In the genomic region with DNA sequence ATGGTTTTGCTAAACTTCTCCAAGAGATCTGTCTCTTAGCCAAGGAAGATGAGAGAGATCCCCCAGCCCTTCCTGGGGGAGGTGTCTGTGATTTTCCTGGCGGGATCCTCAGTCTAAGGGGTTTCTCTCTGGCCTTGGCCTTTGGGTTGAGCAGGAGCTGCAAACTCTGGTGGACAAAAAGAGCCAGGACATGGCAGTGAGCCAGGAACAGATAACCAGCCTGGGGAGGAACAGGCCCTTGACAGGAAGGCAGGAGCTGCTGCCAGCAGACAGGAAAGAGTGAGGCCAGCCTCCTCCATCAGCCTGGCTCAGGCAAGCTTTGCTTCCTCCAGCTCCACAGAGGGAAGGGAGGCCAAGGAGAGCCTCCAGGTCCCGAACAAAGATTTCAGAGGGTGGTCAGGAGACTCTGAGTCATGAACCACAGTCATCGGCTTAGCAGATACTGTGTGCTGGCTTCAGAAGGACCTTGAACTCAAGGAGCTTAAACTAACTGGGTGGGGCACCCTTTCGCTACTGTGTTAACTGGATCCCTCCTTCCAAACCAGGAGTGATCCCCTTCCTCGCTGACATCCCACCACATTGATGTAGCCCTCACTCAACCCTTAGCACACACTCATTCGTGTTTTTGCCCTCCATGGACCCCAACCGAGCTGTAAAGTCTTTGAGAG, we compare ENCODE assay signal across 8 cellular contexts. TPM values are rescaled to one million over a fixed set of nuclear protein-coding genes. Genes with fewer than 3 reads are reported as not detected.
A peak's percentile ranks its signal among the peaks of the same experiment; 100 is the strongest.
DNase-seq lines count a peak whose midpoint lies in the region; ATAC-seq and TF ChIP-seq lines count a peak whose summit lies in the region.

No MANE protein-coding gene starts in this region.

- no peaks in the 10 kb centered on the region for H3K79me2 ChIP-seq in hepatocyte

- peak overlapping the region in 1 of 2 donors; percentile 13 for H3K4me3 Mint-ChIP-seq in CD14-positive monocyte
- no peak overlapping the region for H3K4me3 Mint-ChIP-seq in activated naive CD8-positive, alpha-beta T cell treated with anti-CD3 and anti-CD28 coated beads for 36 hours

- peak overlapping the region; percentile 9 to 87 (median 75) for H3K27ac Mint-ChIP-seq in CD14-positive monocyte
- peak overlapping the region; percentile 85 for H3K27ac Mint-ChIP-seq in activated naive CD8-positive, alpha-beta T cell treated with anti-CD3 and anti-CD28 coated beads for 36 hours

- H3K9ac ChIP-seq in subcutaneous abdominal adipose tissue (ENCODE audit: low read length in 5 of 5) = no peak overlapping the region

- TF ChIP-seq CTCF in CD14-positive monocyte (IDR thresholded peaks at IDR 0.05) (no peak), hepatocyte (IDR thresholded peaks at IDR 0.05; ENCODE audit: poor library complexity) (no peak)

- peak overlapping the region; percentile 30 for H2AFZ ChIP-seq in hepatocyte

- peaks cover 2 to 4% of the 10 kb centered on the region in 2 donors for H3K36me3 Mint-ChIP-seq in CD14-positive monocyte
- peaks cover 2% of the 10 kb centered on the region for H3K36me3 Mint-ChIP-seq in activated naive CD8-positive, alpha-beta T cell treated with anti-CD3 and anti-CD28 coated beads for 36 hours

- intact Hi-C loops in CD14-positive monocyte (cut with micrococcal nuclease) = no loop called here

- H3K4me2 ChIP-seq in hepatocyte = peak overlapping the region; percentile 36

- H3K27me3 ChIP-seq in hepatocyte = no peaks in the 10 kb centered on the region
- no peaks in the 10 kb centered on the region for H3K27me3 ChIP-seq in subcutaneous abdominal adipose tissue (ENCODE audit: control insufficient read depth in 5 of 5, insufficient read depth in 4 of 5, low read length in 5 of 5)

- 54% methylated on average over 7 of the region's 7 CpGs for WGBS in hepatocyte (ENCODE audit: low lambda C conversion rate, missing lambda C conversion rate)

- no peaks in the 10 kb centered on the region for H3K9me2 ChIP-seq in hepatocyte (replicated peaks; ENCODE audit: insufficient read depth)

- H3K36me3 ChIP-seq in hepatocyte (replicated peaks; ENCODE audit: insufficient read depth, low read depth) (no peaks in the 10 kb centered on the region), subcutaneous abdominal adipose tissue (ENCODE audit: control insufficient read depth in 5 of 5, insufficient read depth in 5 of 5, low read length in 5 of 5) (no peaks in the 10 kb centered on the region)

- H3K4me1 ChIP-seq in hepatocyte (ENCODE audit: insufficient read depth) (peaks cover 31% of the 10 kb centered on the region), subcutaneous abdominal adipose tissue (ENCODE audit: control insufficient read depth in 5 of 5, insufficient read depth in 5 of 5, low read length in 5 of 5) (peaks cover 8 to 36% (median 32%) of the 10 kb centered on the region in 5 donors)

- no peaks in the 10 kb centered on the region for H3K9me3 ChIP-seq in hepatocyte (ENCODE audit: low read depth)
- H3K9me3 ChIP-seq in subcutaneous abdominal adipose tissue (ENCODE audit: control insufficient read depth in 5 of 5, low read length in 5 of 5) = no peaks in the 10 kb centered on the region

- H3K9me3 Mint-ChIP-seq in CD14-positive monocyte = peaks cover 0 to 2% (median 0%) of the 10 kb centered on the region in 7 donors
- no peaks in the 10 kb centered on the region for H3K9me3 Mint-ChIP-seq in activated naive CD8-positive, alpha-beta T cell treated with anti-CD3 and anti-CD28 coated beads for 36 hours

- peak; percentile 91 for DNase-seq in CD14-positive monocyte (ENCODE audit: low spot score)
- DNase-seq in M059J (ENCODE audit: low read depth) = peak; percentile 85
- peak; percentile 54 for DNase-seq in activated naive CD8-positive, alpha-beta T cell treated with anti-CD3 and anti-CD28 coated beads for 36 hours
- DNase-seq in hepatocyte (ENCODE audit: low spot score) = peak; percentile 86

- no peak overlapping the region for H3K4me3 ChIP-seq in hepatocyte
- H3K4me3 ChIP-seq in subcutaneous abdominal adipose tissue (ENCODE audit: low read depth in 1 of 5, low read length in 5 of 5) = no peak overlapping the region

- peaks cover 2 to 12% (median 2%) of the 10 kb centered on the region in 3 donors for H3K27me3 Mint-ChIP-seq in CD14-positive monocyte (ENCODE audit: low read depth in 3 of 3)
- H3K27me3 Mint-ChIP-seq in activated naive CD8-positive, alpha-beta T cell treated with anti-CD3 and anti-CD28 coated beads for 36 hours = no peaks in the 10 kb centered on the region

- ATAC-seq in GM18867 (IDR thresholded peaks at IDR 0.05; ENCODE audit: unreplicated experiment) (no peak), GM19035 (IDR thresholded peaks at IDR 0.05; ENCODE audit: unreplicated experiment) (no peak), GM21423 (IDR thresholded peaks at IDR 0.05; ENCODE audit: unreplicated experiment) (no peak)

- no peaks in the 10 kb centered on the region for H4K20me1 ChIP-seq in hepatocyte (ENCODE audit: insufficient read depth, poor library complexity, severe bottlenecking)

- H3K27ac ChIP-seq in hepatocyte = peak overlapping the region; percentile 97
- peak overlapping the region; percentile 29 for H3K27ac ChIP-seq in subcutaneous abdominal adipose tissue (ENCODE audit: low read depth, low read length)

- H3K4me1 Mint-ChIP-seq in CD14-positive monocyte = peaks cover 32% of the 10 kb centered on the region
- H3K4me1 Mint-ChIP-seq in activated naive CD8-positive, alpha-beta T cell treated with anti-CD3 and anti-CD28 coated beads for 36 hours = peaks cover 63% of the 10 kb centered on the region

RNA-seq across cellular contexts. Expression of gene DDIT4, which starts 34.7 kb away (rescaled TPM):
- 10 to 100 TPM; 26.1 to 45.8 TPM for polyA plus RNA-seq in CD14-positive monocyte
- total RNA-seq in M059J (2014; rRNA removed; shearing (Covaris generic)) = 42.5 and 56.8 TPM in 2 replicates
- 100 to 1,000 TPM; 422 to 424 TPM for total RNA-seq in activated naive CD8-positive, alpha-beta T cell treated with anti-CD3 and anti-CD28 coated beads for 36 hours
- total RNA-seq in hepatocyte = 162 and 165 TPM in 2 replicates
- 189 and 235 TPM in 2 replicates for polyA plus RNA-seq in hepatocyte

RNA-seq across cellular contexts. Expression of gene DNAJB12, which starts 46.3 kb away (rescaled TPM):
- 10 to 100 TPM; 26.5 to 37.9 TPM for polyA plus RNA-seq in CD14-positive monocyte
- 18.8 and 31.5 TPM in 2 replicates for total RNA-seq in M059J (2014; rRNA removed; shearing (Covaris generic))
- 10 to 100 TPM; 25.2 to 25.6 TPM for total RNA-seq in activated naive CD8-positive, alpha-beta T cell treated with anti-CD3 and anti-CD28 coated beads for 36 hours
- 31.0 and 33.5 TPM in 2 replicates for total RNA-seq in hepatocyte
- polyA plus RNA-seq in hepatocyte = 40.3 and 41.5 TPM in 2 replicates
